Comparison of ENCODE assay signal across 8 cellular contexts in the genomic region with DNA sequence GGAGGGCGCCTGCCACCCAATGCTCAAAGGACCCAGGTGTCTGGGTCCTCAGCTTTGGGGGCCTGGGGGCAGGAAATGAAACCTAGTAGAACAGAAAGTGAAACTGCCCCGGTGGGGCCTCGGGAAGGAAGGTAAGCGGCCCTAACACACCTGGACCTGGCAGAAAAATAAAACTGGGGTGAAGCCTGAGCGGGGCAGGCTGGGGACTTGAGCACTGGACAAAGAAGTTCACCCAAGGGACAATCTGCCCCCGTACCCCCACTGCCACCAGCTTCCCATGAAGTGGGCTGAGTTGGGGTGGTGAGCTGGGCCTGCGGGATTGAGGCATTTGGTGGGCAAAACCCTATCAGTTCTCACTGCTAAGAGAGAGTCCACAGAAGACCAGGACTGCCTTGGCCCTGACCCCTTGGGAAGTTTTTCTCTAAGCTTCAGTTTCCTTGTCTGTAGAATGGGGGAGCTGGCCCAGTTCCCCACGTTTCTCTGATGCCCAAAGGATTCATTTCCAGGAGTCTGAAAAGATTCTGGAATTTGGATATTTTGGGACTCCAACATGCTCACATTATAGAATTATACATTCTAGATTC. TPM values are rescaled to one million over a fixed set of nuclear protein-coding genes. Genes with fewer than 3 reads are reported as not detected.
DNase-seq lines count a peak whose midpoint lies in the region; ATAC-seq, FAIRE-seq and TF ChIP-seq lines count a peak whose summit lies in the region.

No MANE protein-coding gene starts in this region.

- no peaks in the 10 kb centered on the region for H3K9me3 Mint-ChIP-seq in stimulated activated naive CD8-positive, alpha-beta T cell treated with anti-CD3 and anti-CD28 coated beads, Interleukin-15, amount 100 ng/mL, for 72 hours

- in situ Hi-C loops in K562 (cut with MboI): no loop called here

- peak; percentile 84 for FAIRE-seq in GM18507 (lab: Jason Lieb, UNC)
- FAIRE-seq in K562 (lab: Jason Lieb, UNC): peak; percentile 6

- no peaks in the 10 kb centered on the region for H3K27me3 Mint-ChIP-seq in stimulated activated naive CD8-positive, alpha-beta T cell treated with anti-CD3 and anti-CD28 coated beads, Interleukin-15, amount 100 ng/mL, for 72 hours

- H3K27me3 ChIP-seq in PC-3 (ENCODE audit: low read length) (no peaks in the 10 kb centered on the region), K562 (ENCODE audit: control insufficient read depth in 2 of 2, insufficient read depth in 2 of 2, low read length in 2 of 2) (no peaks in the 10 kb centered on the region)

- DNase-seq in GM18507 (ENCODE audit: extremely low spot score, insufficient read length, low read depth) (peak; percentile 54), PC-3 (no peak), K562 (ENCODE audit: extremely low read depth in 1 of 4, low spot score in 3 of 4) (no peak), lower leg skin (ENCODE audit: low spot score in 2 of 2) (no peak), hippocampal formation (lab: John Stamatoyannopoulos, UW) (no peak), DMS114 treated with DMSO at 0.1 percent for 48 hours (lab: John Stamatoyannopoulos, UW; ENCODE audit: unreplicated experiment) (no peak)
- peak; percentile 59 to 75 for DNase-seq in stimulated activated naive CD8-positive, alpha-beta T cell treated with anti-CD3 and anti-CD28 coated beads, Interleukin-15, amount 100 ng/mL, for 72 hours

- POLR2A ChIA-PET in PC-3 (lab: Charles Lee; ENCODE audit: unreplicated experiment) (no interaction called here), K562 (lab: Yijun Ruan, JAX) (interaction anchor here (0.5 to 2.7 kb wide), 13 partner anchors 9 to 922 kb away, joined by 3 to 10 read pairs (median 4); partner anchors contain the start of genes CALM3, DMWD and SLC1A5)

- H3K4me3 ChIP-seq in PC-3 (ENCODE audit: low read length) (peak overlapping the region; percentile 93), K562 (peak overlapping the region; percentile 70), lower leg skin (ENCODE audit: low read depth, poor library complexity, severe bottlenecking) (peak overlapping the region; percentile 49)

- BruUV-seq in PC-3 (replicated peaks; lab: Mats Ljungman, UMichigan) (TSS peak; percentile 90), K562 (replicated peaks; lab: Mats Ljungman, UMichigan) (no TSS peak)

- intact Hi-C loops in PC-3 (cut with micrococcal nuclease) (no loop called here), K562 (cut with micrococcal nuclease) (no loop called here), lower leg skin (cut with DNase I; ENCODE audit: low total_unique reads) (no loop called here)

- TF ChIP-seq RAD21 in K562 (CRISPR knock-in tag; conservative IDR thresholded peaks at IDR 0.05 in 1 of 2, IDR thresholded peaks at IDR 0.05 in 1 of 2): no peak

- no peaks in the 10 kb centered on the region for H3K9me2 ChIP-seq in PC-3 (replicated peaks; ENCODE audit: low read length)

- H3K27ac ChIP-seq in PC-3 (ENCODE audit: low read length) (peak overlapping the region; percentile 69), K562 (ENCODE audit: extremely low read depth, low read depth, low read length) (peak overlapping the region; percentile 89)

- CTCF ChIA-PET in PC-3 (lab: Charles Lee): interaction anchor here (0.7 kb wide), 1 partner anchor 52 kb away, joined by 10 read pairs; no protein-coding TSS in a partner anchor
- CTCF ChIA-PET in K562 (lab: Yijun Ruan, JAX; ENCODE audit: low intra/inter-chr PET ratio): no interaction called here

- no peak for TF ChIP-seq CTCF in PC-3 (conservative IDR thresholded peaks at IDR 0.05; ENCODE audit: low read depth, low read length)
- no peak for TF ChIP-seq CTCF in K562 (IDR thresholded peaks at IDR 0.05 in 2 of 3, conservative IDR thresholded peaks at IDR 0.05 in 1 of 3; ENCODE audit: insufficient read depth in 2 of 3, low read depth in 1 of 3, low read length in 3 of 3)
- no peak for TF ChIP-seq CTCF in lower leg skin (IDR thresholded peaks at IDR 0.05)

- peak; percentile 6; the same call in 1 of the 2 replicates for ATAC-seq in PC-3
- ATAC-seq in K562: peak; percentile 1
- ATAC-seq in stimulated activated naive CD8-positive, alpha-beta T cell treated with anti-CD3 and anti-CD28 coated beads, Interleukin-15, amount 100 ng/mL, for 72 hours: peak; percentile 56
- no peak for ATAC-seq in HG03520 (IDR thresholded peaks at IDR 0.05; ENCODE audit: unreplicated experiment)

- H3K9me3 ChIP-seq in PC-3 (ENCODE audit: low read length) (no peaks in the 10 kb centered on the region), K562 (replicated peaks; ENCODE audit: control insufficient read depth, insufficient read depth, low read depth, low read length) (no peaks in the 10 kb centered on the region)

- H3K9ac ChIP-seq in PC-3 (ENCODE audit: low read length): peak overlapping the region; percentile 85
- peak overlapping the region; percentile 85 to 86 for H3K9ac ChIP-seq in K562 (ENCODE audit: insufficient read depth in 1 of 2, low read depth in 2 of 2, low read length in 2 of 2)

- peaks cover 53% of the 10 kb centered on the region for H3K4me1 Mint-ChIP-seq in stimulated activated naive CD8-positive, alpha-beta T cell treated with anti-CD3 and anti-CD28 coated beads, Interleukin-15, amount 100 ng/mL, for 72 hours

- H4K20me1 ChIP-seq in PC-3 (ENCODE audit: low read length): no peaks in the 10 kb centered on the region
- H4K20me1 ChIP-seq in K562 (replicated peaks; ENCODE audit: control insufficient read depth, insufficient read depth, low read length): peaks cover 4% of the 10 kb centered on the region; the same call in 1 of the 2 replicates

- H3K79me2 ChIP-seq in PC-3 (ENCODE audit: low read length) (peaks cover 24% of the 10 kb centered on the region), K562 (ENCODE audit: control insufficient read depth, insufficient read depth, low read length) (peaks cover 27% of the 10 kb centered on the region)

- H3K4me3 Mint-ChIP-seq in stimulated activated naive CD8-positive, alpha-beta T cell treated with anti-CD3 and anti-CD28 coated beads, Interleukin-15, amount 100 ng/mL, for 72 hours: peak overlapping the region; percentile 95 to 98

- peak overlapping the region; percentile 66 for H2AFZ ChIP-seq in PC-3 (ENCODE audit: low read length)
- H2AFZ ChIP-seq in K562 (ENCODE audit: low read depth, low read length): peak overlapping the region; percentile 71

- no peaks in the 10 kb centered on the region for H3K9me1 ChIP-seq in K562 (ENCODE audit: control insufficient read depth, insufficient read depth, low read length)

- peak overlapping the region; percentile 98 for H3K4me2 ChIP-seq in PC-3 (ENCODE audit: low read length)
- H3K4me2 ChIP-seq in K562 (ENCODE audit: insufficient read depth, low read length): peak overlapping the region; percentile 94

- H3K27ac Mint-ChIP-seq in stimulated activated naive CD8-positive, alpha-beta T cell treated with anti-CD3 and anti-CD28 coated beads, Interleukin-15, amount 100 ng/mL, for 72 hours: peak overlapping the region; percentile 96 to 97

- H3K36me3 ChIP-seq in PC-3 (ENCODE audit: low read depth, low read length) (no peaks in the 10 kb centered on the region; the same call in 1 of the 2 replicates), K562 (ENCODE audit: control insufficient read depth, insufficient read depth, low read length) (peaks cover 27% of the 10 kb centered on the region; the same call in 1 of the 3 replicates)

- H3F3A ChIP-seq in PC-3 (ENCODE audit: low read length, unreplicated experiment): no peaks in the 10 kb centered on the region

- TF ChIP-seq POLR2A in K562 (conservative IDR thresholded peaks at IDR 0.05): no peak
- TF ChIP-seq POLR2A in lower leg skin (IDR thresholded peaks at IDR 0.05): no peak

- 5% methylated on average over 7 of the region's 8 CpGs for WGBS in K562 (ENCODE audit: insufficient coverage, low coverage, missing lambda C conversion rate)
- 4 to 8% methylated on average over 8 of the region's 8 CpGs for WGBS in lower leg skin, 2 donors

- no peak for TF ChIP-seq EP300 in K562 (IDR thresholded peaks at IDR 0.05; ENCODE audit: low read length)

- no peaks in the 10 kb centered on the region; the same call in 1 of the 2 replicates for H3K4me1 ChIP-seq in PC-3 (ENCODE audit: insufficient read depth, low read length)
- peaks cover 22 to 56% of the 10 kb centered on the region in 2 experiments for H3K4me1 ChIP-seq in K562 (replicated peaks in 1 of 2; ENCODE audit: control insufficient read depth in 2 of 2, insufficient read depth in 2 of 2, low read length in 2 of 2)

RNA-seq across cellular contexts. Expression of gene PRKD2, which starts 2.3 kb away (rescaled TPM):
- 24.1 and 32.9 TPM in 2 replicates for total RNA-seq in PC-3 (2014; rRNA removed)
- total RNA-seq in K562 (2011; cell fraction: chromatin; rRNA removed; ENCODE audit: low replicate concordance): 31.5 and 62.0 TPM in 2 replicates
- 35.2 and 35.7 TPM in 2 replicates for total RNA-seq in K562 (2011; cell fraction: nucleolus; rRNA removed)
- 32.3 and 33.7 TPM in 2 replicates for total RNA-seq in K562 (2011; cell fraction: nucleoplasm; rRNA removed)
- 29.2 and 35.1 TPM in 2 replicates for total RNA-seq in K562 (2014; rRNA removed)
- 9.9 and 15.0 TPM in 2 replicates for total RNA-seq in K562 (2014; rRNA removed; fragmentation: Illumina TruSeq; extraction: Trizol)
- total RNA-seq in K562 (2015; rRNA removed; fragmentation: Illumina TruSeq; extraction: Trizol): 14.9 and 19.0 TPM in 2 replicates
- 57.3 and 60.0 TPM in 2 replicates for total RNA-seq in K562 (2021)
- 11.0 and 11.1 TPM in 2 replicates for polyA plus RNA-seq in K562 (2011; rRNA removed)
- 11.6 and 24.2 TPM in 2 replicates for polyA plus RNA-seq in K562 (2011; cell fraction: cytosol; rRNA removed)
- 22.8 and 41.1 TPM in 2 replicates for polyA plus RNA-seq in K562 (2011; cell fraction: nucleus; rRNA removed)
- 36.8 and 42.8 TPM in 2 replicates for polyA plus RNA-seq in K562 (2012)
- polyA plus RNA-seq in K562 (2014; fragmentation: Illumina TruSeq; extraction: Trizol): 23.8 and 34.1 TPM in 2 replicates
- 1 to 10 TPM; 1.8 to 4.9 TPM for polyA plus RNA-seq in K562 (2014; fragmentation: Nextera tagmentation; extraction: Ambion mirVana)
- 21.1 and 22.4 TPM in 2 replicates for polyA plus RNA-seq in K562 (2014; rRNA removed)
- 10.5 and 13.4 TPM in 2 replicates for polyA minus RNA-seq in K562 (2011; rRNA and poly(A)+ RNA removed)
- 26.9 and 30.1 TPM in 2 replicates for polyA minus RNA-seq in K562 (2011; cell fraction: cytosol; rRNA and poly(A)+ RNA removed)
- 9.0 and 10.6 TPM in 2 replicates for polyA minus RNA-seq in K562 (2011; cell fraction: nucleus; rRNA and poly(A)+ RNA removed)
- total RNA-seq in lower leg skin: 100 to 1,000 TPM in 1 of 4 donors, 10 to 100 TPM in 3; 52.6 to 120 (median 66.7) TPM

RNA-seq across cellular contexts. Expression of gene FKRP, which starts 31.2 kb away (rescaled TPM):
- total RNA-seq in PC-3 (2014; rRNA removed) (14.3 and 18.4 TPM in 2 replicates), K562 (2014; rRNA removed) (8.2 and 11.3 TPM in 2 replicates), K562 (2014; rRNA removed; fragmentation: Illumina TruSeq; extraction: Trizol) (4.9 and 5.0 TPM in 2 replicates), K562 (2015; rRNA removed; fragmentation: Illumina TruSeq; extraction: Trizol) (7.3 and 7.6 TPM in 2 replicates), K562 (2021) (11.2 and 14.9 TPM in 2 replicates), lower leg skin (10 to 100 TPM in 3 of 4 donors, 1 to 10 TPM in 1; 9.4 to 16.1 (median 12.8) TPM)
- 36.3 and 57.4 TPM in 2 replicates for total RNA-seq in K562 (2011; cell fraction: chromatin; rRNA removed; ENCODE audit: low replicate concordance)
- total RNA-seq in K562 (2011; cell fraction: nucleolus; rRNA removed): 33.4 and 35.1 TPM in 2 replicates
- 38.6 TPM in 2 replicates for total RNA-seq in K562 (2011; cell fraction: nucleoplasm; rRNA removed)
- polyA plus RNA-seq in K562 (2011; rRNA removed) (3.7 and 5.4 TPM in 2 replicates), K562 (2014; fragmentation: Illumina TruSeq; extraction: Trizol) (6.5 and 10.2 TPM in 2 replicates), K562 (2014; fragmentation: Nextera tagmentation; extraction: Ambion mirVana) (1 to 10 TPM in 1 of 2 experiments, under 1 TPM in 1; 0.68 to 1.1 TPM), K562 (2014; rRNA removed) (15.2 and 16.1 TPM in 2 replicates)
- 4.9 and 11.1 TPM in 2 replicates for polyA plus RNA-seq in K562 (2011; cell fraction: cytosol; rRNA removed)
- polyA plus RNA-seq in K562 (2011; cell fraction: nucleus; rRNA removed): 12.2 and 17.7 TPM in 2 replicates
- 14.0 and 18.1 TPM in 2 replicates for polyA plus RNA-seq in K562 (2012)
- 2.7 and 5.2 TPM in 2 replicates for polyA minus RNA-seq in K562 (2011; rRNA and poly(A)+ RNA removed)
- polyA minus RNA-seq in K562 (2011; cell fraction: cytosol; rRNA and poly(A)+ RNA removed): 3.1 and 6.5 TPM in 2 replicates
- 4.4 and 7.3 TPM in 2 replicates for polyA minus RNA-seq in K562 (2011; cell fraction: nucleus; rRNA and poly(A)+ RNA removed)

RNA-seq across cellular contexts. Expression of gene STRN4, which starts 31.6 kb away (rescaled TPM):
- total RNA-seq in PC-3 (2014; rRNA removed) (62.7 and 83.9 TPM in 2 replicates), K562 (2014; rRNA removed) (66.9 and 71.0 TPM in 2 replicates), K562 (2014; rRNA removed; fragmentation: Illumina TruSeq; extraction: Trizol) (18.0 and 21.6 TPM in 2 replicates), K562 (2015; rRNA removed; fragmentation: Illumina TruSeq; extraction: Trizol) (36.9 and 39.2 TPM in 2 replicates), K562 (2021) (79.2 and 82.7 TPM in 2 replicates), lower leg skin (10 to 100 TPM; 81.5 to 97.6 (median 93.5) TPM)
- total RNA-seq in K562 (2011; cell fraction: chromatin; rRNA removed; ENCODE audit: low replicate concordance): 149 and 335 TPM in 2 replicates
- total RNA-seq in K562 (2011; cell fraction: nucleolus; rRNA removed): 167 and 175 TPM in 2 replicates
- 137 and 163 TPM in 2 replicates for total RNA-seq in K562 (2011; cell fraction: nucleoplasm; rRNA removed)
- polyA plus RNA-seq in K562 (2011; rRNA removed) (42.8 and 60.4 TPM in 2 replicates), K562 (2014; fragmentation: Illumina TruSeq; extraction: Trizol) (34.8 and 63.9 TPM in 2 replicates), K562 (2014; fragmentation: Nextera tagmentation; extraction: Ambion mirVana) (1 to 10 TPM in 1 of 2 experiments, under 1 TPM in 1; 0.62 to 1.7 TPM), K562 (2014; rRNA removed) (81.4 and 83.7 TPM in 2 replicates)
- 74.0 and 145 TPM in 2 replicates for polyA plus RNA-seq in K562 (2011; cell fraction: cytosol; rRNA removed)
- 204 and 318 TPM in 2 replicates for polyA plus RNA-seq in K562 (2011; cell fraction: nucleus; rRNA removed)
- polyA plus RNA-seq in K562 (2012): 52.1 and 70.7 TPM in 2 replicates
- 37.1 and 38.4 TPM in 2 replicates for polyA minus RNA-seq in K562 (2011; rRNA and poly(A)+ RNA removed)
- 49.1 and 68.4 TPM in 2 replicates for polyA minus RNA-seq in K562 (2011; cell fraction: cytosol; rRNA and poly(A)+ RNA removed)
- 61.9 and 64.6 TPM in 2 replicates for polyA minus RNA-seq in K562 (2011; cell fraction: nucleus; rRNA and poly(A)+ RNA removed)

RNA-seq across cellular contexts. Expression of gene DACT3, which starts 53.6 kb away (rescaled TPM):
- total RNA-seq in PC-3 (2014; rRNA removed) (1.9 and 3.1 TPM in 2 replicates), K562 (2014; rRNA removed) (4.7 and 6.5 TPM in 2 replicates), K562 (2014; rRNA removed; fragmentation: Illumina TruSeq; extraction: Trizol) (2.8 TPM in 2 replicates), K562 (2015; rRNA removed; fragmentation: Illumina TruSeq; extraction: Trizol) (2.3 and 2.5 TPM in 2 replicates), K562 (2021) (5.9 and 6.5 TPM in 2 replicates), lower leg skin (1 to 10 TPM; 1.3 to 4.1 (median 2.6) TPM)
- total RNA-seq in K562 (2011; cell fraction: chromatin; rRNA removed; ENCODE audit: low replicate concordance): 6.5 and 10.4 TPM in 2 replicates
- 5.1 and 6.8 TPM in 2 replicates for total RNA-seq in K562 (2011; cell fraction: nucleolus; rRNA removed)
- 6.0 and 8.6 TPM in 2 replicates for total RNA-seq in K562 (2011; cell fraction: nucleoplasm; rRNA removed)
- polyA plus RNA-seq in K562 (2011; rRNA removed) (3.3 and 3.5 TPM in 2 replicates), K562 (2014; fragmentation: Illumina TruSeq; extraction: Trizol) (4.1 and 4.2 TPM in 2 replicates), K562 (2014; fragmentation: Nextera tagmentation; extraction: Ambion mirVana) (under 1 TPM; 0.67 to 0.83 TPM), K562 (2014; rRNA removed) (3.3 and 5.1 TPM in 2 replicates)
- polyA plus RNA-seq in K562 (2011; cell fraction: cytosol; rRNA removed): 3.0 and 6.0 TPM in 2 replicates
- 3.7 and 5.0 TPM in 2 replicates for polyA plus RNA-seq in K562 (2011; cell fraction: nucleus; rRNA removed)
- polyA plus RNA-seq in K562 (2012): 1.3 and 2.1 TPM in 2 replicates
- 1.9 and 3.0 TPM in 2 replicates for polyA minus RNA-seq in K562 (2011; rRNA and poly(A)+ RNA removed)
- 2.0 and 2.5 TPM in 2 replicates for polyA minus RNA-seq in K562 (2011; cell fraction: cytosol; rRNA and poly(A)+ RNA removed)
- 0.67 and 1.1 TPM in 2 replicates for polyA minus RNA-seq in K562 (2011; cell fraction: nucleus; rRNA and poly(A)+ RNA removed)

Comparison
In these comparisons a context has a peak if more than half of its experiments do, and no peak if none do; other contexts are left out.
1. DNase-seq: peak in GM18507 (single experiment) and stimulated activated naive CD8-positive, alpha-beta T cell treated with anti-CD3 and anti-CD28 coated beads, Interleukin-15, amount 100 ng/mL, for 72 hours (2 of 2); none in PC-3 (single experiment), K562 (0 of 4), lower leg skin (0 of 2), hippocampal formation (0 of 2) and DMS114 treated with DMSO at 0.1 percent for 48 hours (single experiment).
2. Peak in every context shown above with its lines, with median percentiles within 50 percentile points of each other: H3K4me3 ChIP-seq.